Comparison of ENCODE assay signal across 24 cellular contexts in genomic region chr1:204983121-204983520, GRCh38. TPM values are rescaled to one million over a fixed set of nuclear protein-coding genes. Genes with fewer than 3 reads are reported as not detected.
DNase-seq lines count a peak whose midpoint lies in the region; ATAC-seq, FAIRE-seq and TF ChIP-seq lines count a peak whose summit lies in the region.
"Had no signal": no experiment of that assay in that cellular context is flagged by ENCODE, and none has a peak within 500 bp of the region (broad histone marks: within the 10 kb centered on the region; RNA-seq: fewer than 3 reads in every experiment).

No MANE protein-coding gene starts in this region.

- in situ Hi-C loops in K562 (cut with MboI): loop anchor here (10.0 kb wide), 1 partner anchor 542 kb away; no protein-coding TSS in a partner anchor

- no peak overlapping the region for H3K4me3 Mint-ChIP-seq in neural progenitor cell
- H3K4me3 Mint-ChIP-seq in activated CD4-positive, alpha-beta T cell treated with anti-CD3 and anti-CD28 coated beads for 36 hours: no peak overlapping the region
- H3K4me3 Mint-ChIP-seq: CD8-positive, alpha-beta T cell had no signal

- peaks cover 36% of the 10 kb centered on the region for H3K4me1 Mint-ChIP-seq in neural progenitor cell
- H3K4me1 Mint-ChIP-seq in activated CD4-positive, alpha-beta T cell treated with anti-CD3 and anti-CD28 coated beads for 36 hours: peaks cover 2% of the 10 kb centered on the region

- no peak for ATAC-seq in K562
- ATAC-seq in activated CD4-positive, alpha-beta T cell treated with anti-CD3 and anti-CD28 coated beads for 36 hours: no peak
- ATAC-seq: CD8-positive, alpha-beta T cell had no signal

- H3K27me3 ChIP-seq in BLaER1 (no peaks in the 10 kb centered on the region), K562 (ENCODE audit: control insufficient read depth in 2 of 2, insufficient read depth in 2 of 2, low read length in 2 of 2) (peaks cover 66 to 92% of the 10 kb centered on the region in 2 experiments), neural progenitor cell (peaks cover 5% of the 10 kb centered on the region)

- peaks cover 4% of the 10 kb centered on the region for H3K36me3 Mint-ChIP-seq in neural progenitor cell
- no peaks in the 10 kb centered on the region for H3K36me3 Mint-ChIP-seq in activated CD4-positive, alpha-beta T cell treated with anti-CD3 and anti-CD28 coated beads for 36 hours (ENCODE audit: low read depth)
- H3K36me3 Mint-ChIP-seq: CD8-positive, alpha-beta T cell had no signal

- no peak for TF ChIP-seq POLR2A in K562 (conservative IDR thresholded peaks at IDR 0.05)

- TF ChIP-seq CTCF in K562 (IDR thresholded peaks at IDR 0.05 in 2 of 3, conservative IDR thresholded peaks at IDR 0.05 in 1 of 3; ENCODE audit: insufficient read depth in 2 of 3, low read depth in 1 of 3, low read length in 3 of 3) (no peak), neural progenitor cell (IDR thresholded peaks at IDR 0.05) (no peak)

- CTCF ChIA-PET in K562 (lab: Yijun Ruan, JAX; ENCODE audit: low intra/inter-chr PET ratio): no interaction called here
- CTCF ChIA-PET in activated CD4-positive, alpha-beta T cell treated with anti-CD3 and anti-CD28 coated beads for 36 hours (lab: Charles Lee): no interaction called here

- TF ChIP-seq RAD21 in K562 (CRISPR knock-in tag; conservative IDR thresholded peaks at IDR 0.05 in 1 of 2, IDR thresholded peaks at IDR 0.05 in 1 of 2): no peak

- intact Hi-C loops in K562 (cut with micrococcal nuclease): no loop called here
- intact Hi-C loops in activated CD4-positive, alpha-beta T cell treated with anti-CD3 and anti-CD28 coated beads for 36 hours (cut with DNase I, micrococcal nuclease): no loop called here

- 2% methylated on average over 11 of the region's 11 CpGs for WGBS in K562 (ENCODE audit: insufficient coverage, low coverage, missing lambda C conversion rate)

- H4K20me1 ChIP-seq in BLaER1 (no peaks in the 10 kb centered on the region), K562 (replicated peaks; ENCODE audit: control insufficient read depth, insufficient read depth, low read length) (peaks cover 13% of the 10 kb centered on the region), neural progenitor cell (ENCODE audit: low read depth) (no peaks in the 10 kb centered on the region)

- no TSS peak for BruUV-seq in K562 (replicated peaks; lab: Mats Ljungman, UMichigan)

- H3K9me3 ChIP-seq in BLaER1 (no peaks in the 10 kb centered on the region), K562 (replicated peaks; ENCODE audit: control insufficient read depth, insufficient read depth, low read depth, low read length) (no peaks in the 10 kb centered on the region), neural progenitor cell (ENCODE audit: low read depth) (no peaks in the 10 kb centered on the region)

- TF ChIP-seq EP300 in K562 (IDR thresholded peaks at IDR 0.05; ENCODE audit: low read length): no peak

- DNase-seq in Kasumi-1 (lab: John Stamatoyannopoulos, UW): peak; percentile 68 to 73
- DNase-seq in K562 (ENCODE audit: extremely low read depth in 1 of 4, low spot score in 3 of 4): no peak
- no peak for DNase-seq in neural progenitor cell (ENCODE audit: low spot score)
- DNase-seq in NCI-H146 (lab: John Stamatoyannopoulos, UW): no peak
- DNase-seq in activated CD4-positive, alpha-beta T cell treated with anti-CD3 and anti-CD28 coated beads for 36 hours: no peak
- DNase-seq in NCI-H187 (lab: John Stamatoyannopoulos, UW): no peak
- DNase-seq: CD8-positive, alpha-beta T cell; DMS 273 treated with DMSO at 0.1 percent for 48 hours; DMS79; EL; GF-D8; MM.1S; NCI-H1694; NCI-H2081; NCI-H226; NCI-H510A; NCI-H69; RPMI8226; SHP77 had no signal

- peaks cover 43% of the 10 kb centered on the region for H3K4me1 ChIP-seq in BLaER1
- H3K4me1 ChIP-seq in K562 (replicated peaks in 1 of 2; ENCODE audit: control insufficient read depth in 2 of 2, insufficient read depth in 2 of 2, low read length in 2 of 2): peaks cover 4 to 13% of the 10 kb centered on the region in 2 experiments; a peak in 3 of 5 replicates
- H3K4me1 ChIP-seq in neural progenitor cell: peaks cover 10% of the 10 kb centered on the region

- H3K36me3 ChIP-seq in BLaER1 (no peaks in the 10 kb centered on the region), K562 (ENCODE audit: control insufficient read depth, insufficient read depth, low read length) (no peaks in the 10 kb centered on the region), neural progenitor cell (no peaks in the 10 kb centered on the region)

- H3K9ac ChIP-seq in BLaER1 (peak overlapping the region; percentile 46; the same call in 1 of the 2 replicates), K562 (ENCODE audit: insufficient read depth in 1 of 2, low read depth in 2 of 2, low read length in 2 of 2) (no peak overlapping the region), neural progenitor cell (no peak overlapping the region)

- H3K4me3 ChIP-seq in BLaER1 (peak overlapping the region; percentile 32; the same call in 1 of the 2 replicates), K562 (no peak overlapping the region), neural progenitor cell (no peak overlapping the region)

- peaks cover 11% of the 10 kb centered on the region for H3K9me3 Mint-ChIP-seq in neural progenitor cell
- no peaks in the 10 kb centered on the region for H3K9me3 Mint-ChIP-seq in activated CD4-positive, alpha-beta T cell treated with anti-CD3 and anti-CD28 coated beads for 36 hours (ENCODE audit: low read depth)
- H3K9me3 Mint-ChIP-seq: CD8-positive, alpha-beta T cell had no signal

- POLR2A ChIA-PET in K562 (lab: Yijun Ruan, JAX): no interaction called here
- POLR2A ChIA-PET in activated CD4-positive, alpha-beta T cell treated with anti-CD3 and anti-CD28 coated beads for 36 hours (lab: Charles Lee): no interaction called here

- H3K79me2 ChIP-seq in K562 (ENCODE audit: control insufficient read depth, insufficient read depth, low read length) (no peaks in the 10 kb centered on the region), neural progenitor cell (ENCODE audit: low read depth) (no peaks in the 10 kb centered on the region)

- H3K9me1 ChIP-seq in K562 (ENCODE audit: control insufficient read depth, insufficient read depth, low read length): no peaks in the 10 kb centered on the region

- peak overlapping the region; percentile 37 for H3K27ac Mint-ChIP-seq in neural progenitor cell
- H3K27ac Mint-ChIP-seq in activated CD4-positive, alpha-beta T cell treated with anti-CD3 and anti-CD28 coated beads for 36 hours: no peak overlapping the region
- H3K27ac Mint-ChIP-seq: CD8-positive, alpha-beta T cell had no signal

- H3K27ac ChIP-seq in BLaER1 (peak overlapping the region; percentile 78), K562 (ENCODE audit: extremely low read depth, low read depth, low read length) (no peak overlapping the region), neural progenitor cell (no peak overlapping the region)
- H3K27ac ChIP-seq: C4-2B had no signal

- no peak for FAIRE-seq in K562 (lab: Jason Lieb, UNC)
- FAIRE-seq: GM12892, GM19239 had no signal

- no peak overlapping the region for H2AFZ ChIP-seq in K562 (ENCODE audit: low read depth, low read length)
- H2AFZ ChIP-seq in neural progenitor cell (replicated peaks): no peak overlapping the region

- H3K4me2 ChIP-seq in BLaER1 (peak overlapping the region; percentile 80), K562 (ENCODE audit: insufficient read depth, low read length) (no peak overlapping the region), neural progenitor cell (no peak overlapping the region)

- H3F3A ChIP-seq in neural progenitor cell (ENCODE audit: low read depth): peaks cover 15% of the 10 kb centered on the region

- peaks cover 14% of the 10 kb centered on the region for H3K27me3 Mint-ChIP-seq in neural progenitor cell (ENCODE audit: insufficient read depth, low read depth)
- peaks cover 6% of the 10 kb centered on the region for H3K27me3 Mint-ChIP-seq in activated CD4-positive, alpha-beta T cell treated with anti-CD3 and anti-CD28 coated beads for 36 hours

TF ChIP-seq in K562, 482 proteins besides CTCF, POLR2A, EP300 and RAD21 (continues in another document):
- TF ChIP-seq SMARCA5 (IDR thresholded peaks at IDR 0.05) (no peak), HES1 (IDR thresholded peaks at IDR 0.05; ENCODE audit: low read depth) (no peak), ZNF511 (CRISPR knock-in tag; IDR thresholded peaks at IDR 0.05) (0 out of 2 replicates have a peak, but pooled peaks have one; percentile 5), EZH2 (IDR thresholded peaks at IDR 0.05; ENCODE audit: borderline replicate concordance, low read depth, low read length) (no peak)

RNA-seq across cellular contexts. Expression of gene CNTN2, which starts 59.9 kb away (rescaled TPM):
- not detected in 2 replicates for total RNA-seq in K562 (2011; cell fraction: chromatin; rRNA removed; ENCODE audit: low replicate concordance)
- total RNA-seq in K562 (2011; cell fraction: nucleolus; rRNA removed): not detected in 2 replicates
- not detected in 2 replicates for total RNA-seq in K562 (2011; cell fraction: nucleoplasm; rRNA removed)
- total RNA-seq in K562 (2014; rRNA removed) (not detected in 2 replicates), K562 (2014; rRNA removed; fragmentation: Illumina TruSeq; extraction: Trizol) (not detected in 2 replicates), K562 (2015; rRNA removed; fragmentation: Illumina TruSeq; extraction: Trizol) (not detected in 2 replicates), K562 (2021) (not detected in 2 replicates), neural progenitor cell (ENCODE audit: low replicate concordance) (8.4 and 12.8 TPM in 2 replicates)
- polyA plus RNA-seq in K562 (2011; rRNA removed) (not detected in 2 replicates), K562 (2014; fragmentation: Illumina TruSeq; extraction: Trizol) (not detected in 2 replicates), K562 (2014; fragmentation: Nextera tagmentation; extraction: Ambion mirVana) (not detected), K562 (2014; rRNA removed) (not detected in 2 replicates)
- not detected in 2 replicates for polyA plus RNA-seq in K562 (2011; cell fraction: cytosol; rRNA removed)
- not detected in 2 replicates for polyA plus RNA-seq in K562 (2011; cell fraction: nucleus; rRNA removed)
- polyA plus RNA-seq in K562 (2012): 0.06 and 0.17 TPM in 2 replicates
- not detected in 2 replicates for polyA minus RNA-seq in K562 (2011; rRNA and poly(A)+ RNA removed)
- polyA minus RNA-seq in K562 (2011; cell fraction: cytosol; rRNA and poly(A)+ RNA removed): not detected in 2 replicates
- not detected in 2 replicates for polyA minus RNA-seq in K562 (2011; cell fraction: nucleus; rRNA and poly(A)+ RNA removed)
- not detected for total RNA-seq in activated CD4-positive, alpha-beta T cell treated with anti-CD3 and anti-CD28 coated beads for 36 hours
- total RNA-seq: CD8-positive, alpha-beta T cell; HT-29 had no signal

Comparison
In these comparisons a context has a peak if more than half of its experiments do, and no peak if none do; other contexts are left out.
1. DNase-seq: peak in Kasumi-1 (2 of 2); none in K562 (0 of 4), neural progenitor cell (single experiment), NCI-H146 (single experiment), activated CD4-positive, alpha-beta T cell treated with anti-CD3 and anti-CD28 coated beads for 36 hours (single experiment) and NCI-H187 (0 of 2).